In genomic region chr12:57487597-57488396, GRCh38 we compare ENCODE assay signal across 8 cellular contexts.
DNase-seq lines count a peak whose midpoint lies in the region; ATAC-seq and FAIRE-seq lines count a peak whose summit lies in the region.

MARS1 (plus strand) TSS chr12:57488068; CDS start chr12:57488091, 23 bp downstream.

- H3K27me3 Mint-ChIP-seq in central memory CD8-positive, alpha-beta T cell = no peaks in the 10 kb centered on the region

- peaks cover 27% of the 10 kb centered on the region for H3K4me1 Mint-ChIP-seq in central memory CD8-positive, alpha-beta T cell

- FAIRE-seq in islet of Langerhans (lab: Jason Lieb, UNC) = peak; percentile 81

- DNase-seq in AML-193 (lab: John Stamatoyannopoulos, UW) (peak; percentile 93 to 98), NCI-H446 (lab: John Stamatoyannopoulos, UW) (peak; percentile 87 to 96)
- peak; percentile 89 for DNase-seq in activated CD4-positive, CD25-positive, alpha-beta regulatory T cell treated with anti-CD3 and anti-CD28 coated beads, Interleukin-2, amount 50 U/mL, for 16 hours (ENCODE audit: low read depth, low spot score)
- DNase-seq in central memory CD8-positive, alpha-beta T cell (ENCODE audit: low spot score in 2 of 2) = peak; percentile 72 to 86
- peak; percentile 86 for DNase-seq in stimulated activated CD4-positive, alpha-beta T cell treated with anti-CD3 and anti-CD28 coated beads, Interleukin-12 subunit alpha, Interleukin-12 subunit beta, amount 100 ng/mL, for 4 hours

- no peaks in the 10 kb centered on the region for H3K9me3 Mint-ChIP-seq in central memory CD8-positive, alpha-beta T cell

- H3K4me3 Mint-ChIP-seq in central memory CD8-positive, alpha-beta T cell = peak within 1 kb of the TSS; percentile 94

- ATAC-seq in GM19035 (IDR thresholded peaks at IDR 0.05; ENCODE audit: unreplicated experiment) (peak; percentile 98), HG03354 (IDR thresholded peaks at IDR 0.05; ENCODE audit: poor library complexity, severe bottlenecking, unreplicated experiment) (peak; percentile 97)
- peak; percentile 97 for ATAC-seq in central memory CD8-positive, alpha-beta T cell (replicated peaks; ENCODE audit: extremely low read depth, poor library complexity, severe bottlenecking)

- peak within 1 kb of the TSS; percentile 90 for H3K27ac Mint-ChIP-seq in central memory CD8-positive, alpha-beta T cell (ENCODE audit: low read depth)

- peaks cover 43% of the 10 kb centered on the region for H3K36me3 Mint-ChIP-seq in central memory CD8-positive, alpha-beta T cell (ENCODE audit: insufficient read depth)

Comparison
In these comparisons a context has a peak if more than half of its experiments do, and no peak if none do; other contexts are left out.
1. Peak in every context shown above with its lines: DNase-seq and ATAC-seq.